17 cellular contexts compared by ENCODE assay signal in the genomic region with DNA sequence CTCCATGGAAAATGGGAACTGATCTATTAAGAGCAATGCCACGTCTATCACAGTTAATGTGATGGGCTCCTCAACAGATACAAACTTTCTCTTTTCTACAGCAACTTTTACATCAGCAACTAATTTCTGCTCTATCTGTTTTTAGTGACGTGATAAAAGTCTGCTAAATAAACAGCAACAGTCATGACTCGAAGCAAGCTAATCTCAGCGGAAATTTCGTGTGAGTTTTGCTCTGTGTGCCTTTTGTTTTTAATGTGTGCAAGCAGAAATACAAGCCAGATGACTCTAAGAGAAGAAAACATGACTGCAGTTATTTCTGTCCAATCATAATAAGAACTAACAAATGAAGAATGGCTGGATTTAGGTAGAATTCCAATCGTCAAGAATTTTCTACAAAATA.
A peak's percentile ranks its signal among the peaks of the same experiment; 100 is the strongest.
DNase-seq lines count a peak whose midpoint lies in the region; TF ChIP-seq lines count a peak whose summit lies in the region.
"Had no signal": no experiment of that assay in that cellular context is flagged by ENCODE, and none has a peak within 500 bp of the region (broad histone marks: within the 10 kb centered on the region; RNA-seq: fewer than 3 reads in every experiment).

No MANE protein-coding gene starts in this region.

- peaks cover 2% of the 10 kb centered on the region for H3K27me3 Mint-ChIP-seq in activated T-cell treated with anti-CD3 and anti-CD28 coated beads, Interleukin-2, amount 50 U/mL, for 24 hours
- H3K27me3 Mint-ChIP-seq: activated CD8-positive, alpha-beta memory T cell treated with anti-CD3 and anti-CD28 coated beads, Interleukin-2, amount 10 ng/mL, durations not matched to agents 7 days and 5 days; stimulated activated naive CD8-positive, alpha-beta T cell treated with anti-CD3 and anti-CD28 coated beads, Interleukin-15, amount 100 ng/mL, for 72 hours had no signal

- H3K9me3 Mint-ChIP-seq in activated T-cell treated with anti-CD3 and anti-CD28 coated beads, Interleukin-2, amount 50 U/mL, for 24 hours, result no peaks in the 10 kb centered on the region
- H3K9me3 Mint-ChIP-seq: stimulated activated naive CD8-positive, alpha-beta T cell treated with anti-CD3 and anti-CD28 coated beads, Interleukin-15, amount 100 ng/mL, for 72 hours had no signal

- no peaks in the 10 kb centered on the region for H3K36me3 Mint-ChIP-seq in activated T-cell treated with anti-CD3 and anti-CD28 coated beads, Interleukin-2, amount 50 U/mL, for 24 hours (ENCODE audit: low read depth)
- H3K36me3 Mint-ChIP-seq: activated CD8-positive, alpha-beta memory T cell treated with anti-CD3 and anti-CD28 coated beads, Interleukin-2, amount 10 ng/mL, durations not matched to agents 7 days and 5 days had no signal

- H3K4me1 Mint-ChIP-seq in activated T-cell treated with anti-CD3 and anti-CD28 coated beads, Interleukin-2, amount 50 U/mL, for 24 hours (ENCODE audit: low read depth), result no peaks in the 10 kb centered on the region
- H3K4me1 Mint-ChIP-seq: activated CD8-positive, alpha-beta memory T cell treated with anti-CD3 and anti-CD28 coated beads, Interleukin-2, amount 10 ng/mL, durations not matched to agents 7 days and 5 days; stimulated activated naive CD8-positive, alpha-beta T cell treated with anti-CD3 and anti-CD28 coated beads, Interleukin-15, amount 100 ng/mL, for 72 hours had no signal

- no peak overlapping the region for H3K4me3 ChIP-seq in fibroblast of pulmonary artery (replicated peaks; ENCODE audit: low read depth, low read length)
- H3K4me3 ChIP-seq: spleen had no signal

- no peak for TF ChIP-seq CTCF in AG09319 (IDR thresholded peaks at IDR 0.05; ENCODE audit: low read depth, low read length)
- no peak for TF ChIP-seq CTCF in fibroblast of pulmonary artery (IDR thresholded peaks at IDR 0.05; ENCODE audit: low read length, missing control alignments)

- H3K4me3 Mint-ChIP-seq in activated T-cell treated with anti-CD3 and anti-CD28 coated beads, Interleukin-2, amount 50 U/mL, for 24 hours, result no peak overlapping the region
- H3K4me3 Mint-ChIP-seq: activated CD8-positive, alpha-beta memory T cell treated with anti-CD3 and anti-CD28 coated beads, Interleukin-2, amount 10 ng/mL, durations not matched to agents 7 days and 5 days; stimulated activated naive CD8-positive, alpha-beta T cell treated with anti-CD3 and anti-CD28 coated beads, Interleukin-15, amount 100 ng/mL, for 72 hours had no signal

- in situ Hi-C loops in KBM-7 (cut with MboI; ENCODE audit: low pct_unique_long_range_greater_than_20kb, low sequenced_read_pairs), result no loop called here

- DNase-seq in AG09319 (ENCODE audit: extremely low read depth, low read depth), result peak; percentile 56
- peak; percentile 63 for DNase-seq in amniotic stem cell (lab: John Stamatoyannopoulos, UW)
- DNase-seq in fibroblast of pulmonary artery (ENCODE audit: low read depth), result peak; percentile 95
- peak; percentile 15 for DNase-seq in mucosa of gallbladder (ENCODE audit: low spot score)
- DNase-seq in stimulated activated CD4-positive, alpha-beta T cell treated with anti-CD3 and anti-CD28 coated beads, Interleukin-4, amount 100 ng/mL, for 4 hours, result no peak
- no peak for DNase-seq in activated T-cell treated with anti-CD3 and anti-CD28 coated beads, Interleukin-2, amount 50 U/mL, for 24 hours
- DNase-seq in KBM-7, result no peak
- no peak for DNase-seq in activated CD4-positive, CD25-positive, alpha-beta regulatory T cell (lab: John Stamatoyannopoulos, UW)
- DNase-seq: activated CD8-positive, alpha-beta memory T cell treated with anti-CD3 and anti-CD28 coated beads, Interleukin-2, amount 10 ng/mL, durations not matched to agents 7 days and 5 days; activated naive CD4-positive, alpha-beta T cell treated with Interleukin-2 at 50 U/mL for 16 hours; AML-193; central memory CD4-positive, alpha-beta T cell; Karpas-422; NCI-H146; spleen; stimulated activated naive CD8-positive, alpha-beta T cell treated with anti-CD3 and anti-CD28 coated beads, Interleukin-15, amount 100 ng/mL, for 72 hours; SW 1271 had no signal

- H3K27ac Mint-ChIP-seq in activated T-cell treated with anti-CD3 and anti-CD28 coated beads, Interleukin-2, amount 50 U/mL, for 24 hours, result no peak overlapping the region
- H3K27ac Mint-ChIP-seq: activated CD8-positive, alpha-beta memory T cell treated with anti-CD3 and anti-CD28 coated beads, Interleukin-2, amount 10 ng/mL, durations not matched to agents 7 days and 5 days; stimulated activated naive CD8-positive, alpha-beta T cell treated with anti-CD3 and anti-CD28 coated beads, Interleukin-15, amount 100 ng/mL, for 72 hours had no signal

Comparison
In these comparisons a context has a peak if more than half of its experiments do, and no peak if none do; other contexts are left out.
1. DNase-seq: peak in AG09319 (single experiment), amniotic stem cell (single experiment), fibroblast of pulmonary artery (single experiment) and mucosa of gallbladder (single experiment); none in stimulated activated CD4-positive, alpha-beta T cell treated with anti-CD3 and anti-CD28 coated beads, Interleukin-4, amount 100 ng/mL, for 4 hours (0 of 2), activated T-cell treated with anti-CD3 and anti-CD28 coated beads, Interleukin-2, amount 50 U/mL, for 24 hours (single experiment), KBM-7 (single experiment) and activated CD4-positive, CD25-positive, alpha-beta regulatory T cell (0 of 4).